1 cellular context compared by ENCODE assay signal in the genomic region with DNA sequence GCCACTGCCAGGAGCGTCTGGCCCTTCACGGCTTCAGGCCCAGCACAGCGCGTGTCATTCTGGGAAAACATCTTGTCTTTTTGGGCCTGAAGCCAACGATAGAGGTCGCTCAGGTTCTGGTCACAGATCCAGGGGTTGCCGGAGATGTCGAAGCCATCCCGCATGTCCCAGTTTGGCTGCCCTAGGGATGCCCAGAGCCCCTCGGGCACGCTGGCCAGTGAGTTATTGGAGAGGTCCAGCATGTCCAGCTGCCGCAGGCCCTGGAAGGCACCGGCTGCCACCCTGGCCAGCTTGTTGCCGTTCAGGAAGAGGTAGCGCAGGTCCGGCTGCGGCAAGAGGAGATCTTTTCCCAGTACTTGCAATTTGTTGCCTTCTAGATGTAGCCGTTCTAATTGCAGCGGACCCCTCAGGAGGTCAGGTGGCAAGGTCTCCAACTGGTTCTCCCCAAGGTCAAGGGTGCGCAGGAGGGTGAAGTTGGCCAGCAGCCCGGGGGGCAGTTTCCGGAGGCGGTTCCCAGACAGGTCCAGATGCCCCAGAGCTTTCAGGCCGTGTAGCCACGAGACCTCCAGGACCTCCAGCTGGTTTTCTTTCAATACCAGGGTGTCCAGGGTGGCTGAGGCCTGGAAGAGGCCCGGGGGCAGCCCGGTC.
TF ChIP-seq lines count a peak whose summit lies in the region.

No MANE protein-coding gene starts in this region.

TF ChIP-seq in K562, 482 proteins besides CTCF, POLR2A, EP300 and RAD21 (continued from another document):
- TF ChIP-seq, protein P1, sequence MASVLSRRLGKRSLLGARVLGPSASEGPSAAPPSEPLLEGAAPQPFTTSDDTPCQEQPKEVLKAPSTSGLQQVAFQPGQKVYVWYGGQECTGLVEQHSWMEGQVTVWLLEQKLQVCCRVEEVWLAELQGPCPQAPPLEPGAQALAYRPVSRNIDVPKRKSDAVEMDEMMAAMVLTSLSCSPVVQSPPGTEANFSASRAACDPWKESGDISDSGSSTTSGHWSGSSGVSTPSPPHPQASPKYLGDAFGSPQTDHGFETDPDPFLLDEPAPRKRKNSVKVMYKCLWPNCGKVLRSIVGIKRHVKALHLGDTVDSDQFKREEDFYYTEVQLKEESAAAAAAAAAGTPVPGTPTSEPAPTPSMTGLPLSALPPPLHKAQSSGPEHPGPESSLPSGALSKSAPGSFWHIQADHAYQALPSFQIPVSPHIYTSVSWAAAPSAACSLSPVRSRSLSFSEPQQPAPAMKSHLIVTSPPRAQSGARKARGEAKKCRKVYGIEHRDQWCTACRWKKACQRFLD (CRISPR knock-in tag; IDR thresholded peaks at IDR 0.05), result no peak
- TF ChIP-seq NFIC (IDR thresholded peaks at IDR 0.05) (peak; percentile 81), MEF2D (tag; conservative IDR thresholded peaks at IDR 0.05; ENCODE audit: low read depth) (no peak)
